8 cellular contexts compared by ENCODE assay signal in genomic region chrX:85111347-85111746, GRCh38.
DNase-seq lines count a peak whose midpoint lies in the region; ATAC-seq and TF ChIP-seq lines count a peak whose summit lies in the region.

No MANE protein-coding gene starts in this region.

- TF ChIP-seq CTCF in breast epithelium (IDR thresholded peaks at IDR 0.05) (peak in 2 of 3 donors; percentile 27 to 50), neural cell (IDR thresholded peaks at IDR 0.05; ENCODE audit: poor library complexity, severe bottlenecking) (peak; percentile 66)

- H3K36me3 ChIP-seq in Karpas-422 (ENCODE audit: insufficient read depth, low read length), result no peaks in the 10 kb centered on the region
- H3K36me3 ChIP-seq in breast epithelium, result no peaks in the 10 kb centered on the region
- H3K36me3 ChIP-seq in neural cell (ENCODE audit: insufficient read depth, low read length), result no peaks in the 10 kb centered on the region

- no peak for TF ChIP-seq EP300 in neural cell (conservative IDR thresholded peaks at IDR 0.05; ENCODE audit: poor library complexity, severe bottlenecking)

- H2AFZ ChIP-seq in Karpas-422 (ENCODE audit: low read length), result no peak overlapping the region
- H2AFZ ChIP-seq in neural cell (ENCODE audit: low read depth, low read length), result no peak overlapping the region

- H3K4me3 ChIP-seq in Karpas-422 (ENCODE audit: low read length), result no peak overlapping the region
- H3K4me3 ChIP-seq in breast epithelium, result no peak overlapping the region
- H3K4me3 ChIP-seq in neural cell (ENCODE audit: low read length), result no peak overlapping the region

- no peak overlapping the region for H3K9ac ChIP-seq in Karpas-422 (ENCODE audit: low read length)
- H3K9ac ChIP-seq in neural cell (ENCODE audit: low read length), result no peak overlapping the region

- no peaks in the 10 kb centered on the region for H3K9me3 ChIP-seq in Karpas-422 (ENCODE audit: low read length)
- no peaks in the 10 kb centered on the region for H3K9me3 ChIP-seq in breast epithelium
- no peaks in the 10 kb centered on the region for H3K9me3 ChIP-seq in neural cell (ENCODE audit: low read length)

- H4K20me1 ChIP-seq in Karpas-422 (ENCODE audit: insufficient read depth, low read depth, low read length) (no peaks in the 10 kb centered on the region), neural cell (ENCODE audit: insufficient read depth) (no peaks in the 10 kb centered on the region)

- no peaks in the 10 kb centered on the region for H3F3A ChIP-seq in neural cell (ENCODE audit: insufficient read depth, low read length, poor library complexity, severe bottlenecking)

- H3K79me2 ChIP-seq in Karpas-422 (ENCODE audit: low read length) (no peaks in the 10 kb centered on the region), neural cell (replicated peaks; ENCODE audit: insufficient read depth, low read length) (no peaks in the 10 kb centered on the region)

- H3K27me3 ChIP-seq in Karpas-422 (ENCODE audit: low read length) (no peaks in the 10 kb centered on the region), breast epithelium (peaks cover 0 to 21% of the 10 kb centered on the region in 2 donors), neural cell (ENCODE audit: insufficient read depth, low read depth, low read length) (no peaks in the 10 kb centered on the region)

- H3K27ac ChIP-seq in Karpas-422 (ENCODE audit: low read length), result no peak overlapping the region
- H3K27ac ChIP-seq in breast epithelium, result no peak overlapping the region
- no peak overlapping the region for H3K27ac ChIP-seq in neural cell (ENCODE audit: low read length)

- H3K4me1 ChIP-seq in Karpas-422 (ENCODE audit: low read length), result no peaks in the 10 kb centered on the region
- H3K4me1 ChIP-seq in breast epithelium, result no peaks in the 10 kb centered on the region

- intact Hi-C loops in breast epithelium (cut with DNase I; ENCODE audit: low total_unique reads) (no loop called here), posterior vena cava (cut with DNase I) (loop anchor here (10.0 kb wide), 1 partner anchor 433 kb away; no protein-coding TSS in a partner anchor)

- H3K9me2 ChIP-seq in Karpas-422 (replicated peaks; ENCODE audit: insufficient read depth, low read length) (no peaks in the 10 kb centered on the region), neural cell (ENCODE audit: insufficient read depth, low read length) (no peaks in the 10 kb centered on the region)

- H3K4me2 ChIP-seq in Karpas-422 (ENCODE audit: low read depth, low read length, poor library complexity, severe bottlenecking), result no peak overlapping the region
- no peak overlapping the region for H3K4me2 ChIP-seq in neural cell (ENCODE audit: low read length)

- ATAC-seq in HG02970 (IDR thresholded peaks at IDR 0.05; ENCODE audit: low FRiP score, unreplicated experiment) (no peak), GM19397 (IDR thresholded peaks at IDR 0.05; ENCODE audit: unreplicated experiment) (no peak)

- no peak for TF ChIP-seq POLR2A in breast epithelium (IDR thresholded peaks at IDR 0.05)

- DNase-seq in EL (peak; percentile 1), Karpas-422 (peak; percentile 60), breast epithelium (ENCODE audit: low spot score in 2 of 2) (no peak), posterior vena cava (ENCODE audit: low spot score) (no peak), HPDE6-E6E7 (ENCODE audit: extremely low spot score) (no peak)

- peak; percentile 67 for TF ChIP-seq RAD21 in neural cell (conservative IDR thresholded peaks at IDR 0.05)

TF ChIP-seq in neural cell, 6 proteins besides CTCF, POLR2A, EP300 and RAD21:
- TF ChIP-seq SMC3 (conservative IDR thresholded peaks at IDR 0.05; ENCODE audit: poor library complexity) (peak; percentile 68), TAF1 (IDR thresholded peaks at IDR 0.05; ENCODE audit: low read depth) (no peak)
TF ChIP-seq in neural cell: peak in this region for 1.

Comparison
In these comparisons a context has a peak if more than half of its experiments do, and no peak if none do; other contexts are left out.
1. DNase-seq: peak in EL (single experiment) and Karpas-422 (single experiment); none in breast epithelium (0 of 2), posterior vena cava (single experiment) and HPDE6-E6E7 (single experiment).